26 cellular contexts compared by ENCODE assay signal in the genomic region with DNA sequence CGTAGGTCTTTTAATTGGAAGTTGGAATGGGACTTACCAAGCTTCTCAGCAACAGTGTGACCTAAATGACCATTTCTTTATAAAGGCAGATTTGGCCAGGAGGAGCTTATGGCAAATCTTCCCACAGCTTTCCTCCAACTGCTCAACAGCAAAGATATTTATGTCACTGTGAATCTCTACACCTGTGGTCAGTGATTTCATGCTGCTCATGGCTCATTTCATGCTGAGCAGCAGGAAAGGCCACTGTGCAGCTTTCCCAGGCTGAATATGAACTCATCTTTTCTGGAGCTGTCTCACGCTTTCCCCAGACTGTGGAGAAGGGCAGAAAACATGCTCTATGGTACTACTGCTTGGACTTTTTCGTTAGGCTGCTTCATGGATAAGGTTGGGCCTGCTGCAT. TPM values are rescaled to one million over a fixed set of nuclear protein-coding genes. Genes with fewer than 3 reads are reported as not detected.
DNase-seq lines count a peak whose midpoint lies in the region; ATAC-seq, FAIRE-seq and TF ChIP-seq lines count a peak whose summit lies in the region.
"Had no signal": no experiment of that assay in that cellular context is flagged by ENCODE, and none has a peak within 500 bp of the region (broad histone marks: within the 10 kb centered on the region; RNA-seq: fewer than 3 reads in every experiment).

No MANE protein-coding gene starts in this region.

- H3K4me2 ChIP-seq in OCI-LY7 (ENCODE audit: low read length): no peak overlapping the region

- FAIRE-seq in urothelium cell line (lab: Jason Lieb, UNC): peak; percentile 65
- FAIRE-seq: GM12891, HTR-8/SVneo had no signal

- H3K9me2 ChIP-seq in OCI-LY7 (ENCODE audit: insufficient read depth, low read length): no peaks in the 10 kb centered on the region

- H3K4me1 ChIP-seq in OCI-LY7 (ENCODE audit: insufficient read depth, low read length, poor library complexity, severe bottlenecking): no peaks in the 10 kb centered on the region
- H3K4me1 ChIP-seq: BE2C, Caco-2 had no signal

- no peak for ATAC-seq in GM18868 (IDR thresholded peaks at IDR 0.05; ENCODE audit: unreplicated experiment)

- H3K36me3 ChIP-seq in OCI-LY7 (ENCODE audit: insufficient read depth, low read length): no peaks in the 10 kb centered on the region
- H3K36me3 ChIP-seq: BE2C had no signal

- CTCF ChIA-PET in OCI-LY7 (lab: Charles Lee; ENCODE audit: unreplicated experiment): no interaction called here

- DNase-seq in NCI-H146 (lab: John Stamatoyannopoulos, UW): peak; percentile 12
- DNase-seq in NCI-H146 treated with DMSO at 0.1 percent for 48 hours (lab: John Stamatoyannopoulos, UW; ENCODE audit: unreplicated experiment): no peak
- DNase-seq in astrocyte of the spinal cord (ENCODE audit: low read depth, low spot score): peak; percentile 29
- peak; percentile 6 for DNase-seq in glomerular visceral epithelial cell (ENCODE audit: extremely low spot score)
- no peak for DNase-seq in urothelium cell line (ENCODE audit: low spot score)
- DNase-seq in ACHN: no peak
- no peak for DNase-seq in OCI-LY7 (ENCODE audit: low spot score)
- DNase-seq: 8988T; BE2C; Caco-2; CD4-positive, alpha-beta T cell; EL; HCEC 1CT; IMR-90; NCI-H1417 treated with DMSO at 0.1 percent for 48 hours; NCI-H2029; NCI-H446; NCI-H69; OCI-M1; Right ventricle myocardium superior had no signal

- intact Hi-C loops in OCI-LY7 (cut with micrococcal nuclease; ENCODE audit: unreplicated experiment): no loop called here

- no peaks in the 10 kb centered on the region for H3K9me3 ChIP-seq in OCI-LY7 (ENCODE audit: low read length)
- H3K9me3 ChIP-seq: BE2C, Caco-2 had no signal

- H4K20me1 ChIP-seq in OCI-LY7 (ENCODE audit: insufficient read depth, low read length): no peaks in the 10 kb centered on the region

- TF ChIP-seq CTCF in astrocyte of the spinal cord (IDR thresholded peaks at IDR 0.05; ENCODE audit: low read depth, low read length) (no peak), OCI-LY7 (conservative IDR thresholded peaks at IDR 0.05; ENCODE audit: low read length) (no peak)

- H3K4me3 ChIP-seq in astrocyte of the spinal cord (ENCODE audit: low read depth, low read length) (no peak overlapping the region), OCI-LY7 (ENCODE audit: low read depth, low read length, poor library complexity, severe bottlenecking) (no peak overlapping the region)
- H3K4me3 ChIP-seq: SK-N-MC had no signal

- in situ Hi-C loops in astrocyte of the spinal cord (cut with HindIII; ENCODE audit: low sequenced_read_pairs): no loop called here
- in situ Hi-C loops in ACHN (cut with HindIII; ENCODE audit: low pct_ligation_motif_present, low pct_unique_long_range_greater_than_20kb, low sequenced_read_pairs): no loop called here

- no TSS peak for BruUV-seq in OCI-LY7 (replicated peaks; lab: Mats Ljungman, UMichigan)

- H2AFZ ChIP-seq in OCI-LY7 (ENCODE audit: low read length): no peak overlapping the region

- H3K27ac ChIP-seq in OCI-LY7 (ENCODE audit: low read depth, low read length, poor library complexity, severe bottlenecking): no peak overlapping the region
- H3K27ac ChIP-seq: HL-60, SK-N-MC had no signal

- no peaks in the 10 kb centered on the region for H3K79me2 ChIP-seq in OCI-LY7 (ENCODE audit: insufficient read depth, low read depth, low read length)

- POLR2A ChIA-PET in OCI-LY7 (lab: Charles Lee): interaction anchor here (1.6 kb wide), 1 partner anchor 17 kb away, joined by 9 read pairs; no protein-coding TSS in a partner anchor

RNA-seq across cellular contexts. Expression of a gene that starts 29.8 kb away (rescaled TPM):
- total RNA-seq in OCI-LY7 (2014; rRNA removed; shearing (Covaris generic)): not detected in 2 replicates
- total RNA-seq in OCI-LY7 (2022): not detected in 2 replicates
- total RNA-seq: Caco-2; CD4-positive, alpha-beta T cell; IMR-90; MCF 10A had no signal

Comparison
In these comparisons a context has a peak if more than half of its experiments do, and no peak if none do; other contexts are left out.
1. DNase-seq: peak in NCI-H146 (single experiment), astrocyte of the spinal cord (single experiment) and glomerular visceral epithelial cell (single experiment); none in NCI-H146 treated with DMSO at 0.1 percent for 48 hours (single experiment), urothelium cell line (single experiment), ACHN (single experiment) and OCI-LY7 (single experiment).